2 cellular contexts compared by ENCODE assay signal in genomic region chr2:133519677-133520076, GRCh38.
TF ChIP-seq lines count a peak whose summit lies in the region.

No MANE protein-coding gene starts in this region.

TF ChIP-seq in A549, 52 proteins besides CTCF, POLR2A, EP300 and RAD21:
- 0 out of 3 replicates have a peak, but pooled peaks have one; percentile 27 for TF ChIP-seq SMC3 (IDR thresholded peaks at IDR 0.05)

TF ChIP-seq in SK-N-SH, 30 proteins besides CTCF, POLR2A, EP300 and RAD21:
- TF ChIP-seq SMC3 (IDR thresholded peaks at IDR 0.05; ENCODE audit: low read depth, low read length): peak; percentile 34
